Comparison of ENCODE assay signal across 11 cellular contexts in the genomic region with DNA sequence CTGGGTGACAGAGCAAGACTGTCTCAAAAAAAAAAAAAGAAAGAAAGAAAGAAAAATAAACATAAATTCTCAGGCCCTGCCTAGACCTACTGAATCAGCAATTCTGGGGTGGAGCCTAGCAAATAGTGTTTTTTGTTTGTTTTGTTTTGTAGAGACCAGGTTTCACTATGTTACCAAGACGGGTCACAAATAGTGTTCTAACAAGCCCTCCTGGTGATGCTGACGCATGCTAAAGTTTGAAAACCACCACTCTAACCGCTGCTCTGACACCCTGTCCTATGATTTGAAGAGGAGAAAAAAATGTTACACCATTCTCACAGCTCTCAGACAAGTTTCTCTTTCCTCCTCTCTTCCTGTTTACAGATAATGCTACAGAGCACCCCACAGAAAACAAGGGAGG. TPM values are rescaled to one million over a fixed set of nuclear protein-coding genes. Genes with fewer than 3 reads are reported as not detected.
A peak's percentile ranks its signal among the peaks of the same experiment; 100 is the strongest.
DNase-seq lines count a peak whose midpoint lies in the region; ATAC-seq, FAIRE-seq and TF ChIP-seq lines count a peak whose summit lies in the region.
"Had no signal": no experiment of that assay in that cellular context is flagged by ENCODE, and none has a peak within 500 bp of the region (broad histone marks: within the 10 kb centered on the region; RNA-seq: fewer than 3 reads in every experiment).

No MANE protein-coding gene starts in this region.

- H3F3A ChIP-seq in GM23338 (replicated peaks; ENCODE audit: low read depth) (peaks cover 4% of the 10 kb centered on the region; the same call in 1 of the 2 replicates), PC-9 (ENCODE audit: insufficient read depth, low read depth) (peaks cover 38% of the 10 kb centered on the region), neural progenitor cell (ENCODE audit: low read depth) (peaks cover 10% of the 10 kb centered on the region)

- intact Hi-C loops in PC-9 (cut with micrococcal nuclease; ENCODE audit: unreplicated experiment) = no loop called here

- H3K4me1 Mint-ChIP-seq in GM23338 (peaks cover 8% of the 10 kb centered on the region), astrocyte (ENCODE audit: low read depth, unreplicated experiment) (peaks cover 9% of the 10 kb centered on the region), neural progenitor cell (peaks cover 20% of the 10 kb centered on the region)

- H3K9me3 ChIP-seq in PC-9 (ENCODE audit: insufficient read depth, low read depth) (no peaks in the 10 kb centered on the region), astrocyte (ENCODE audit: insufficient read depth, low read depth, low read length) (no peaks in the 10 kb centered on the region), neural progenitor cell (ENCODE audit: low read depth) (no peaks in the 10 kb centered on the region)

- CTCF ChIA-PET in PC-9 (lab: Charles Lee) = no interaction called here

- FAIRE-seq in astrocyte (lab: Jason Lieb, UNC) = no peak

- H3K4me1 ChIP-seq in GM23338 (ENCODE audit: insufficient read depth) (peaks cover 11% of the 10 kb centered on the region; the same call in 1 of the 2 replicates), PC-9 (replicated peaks; ENCODE audit: insufficient read depth) (peaks cover 20% of the 10 kb centered on the region), astrocyte (ENCODE audit: insufficient read depth, low read length) (peaks cover 11% of the 10 kb centered on the region), neural progenitor cell (no peaks in the 10 kb centered on the region)

- H3K27me3 Mint-ChIP-seq in GM23338 (ENCODE audit: insufficient read depth, low read depth, poor library complexity) (peaks cover 11% of the 10 kb centered on the region), astrocyte (ENCODE audit: low read depth, unreplicated experiment) (no peaks in the 10 kb centered on the region), neural progenitor cell (ENCODE audit: insufficient read depth, low read depth) (peaks cover 6% of the 10 kb centered on the region)

- H3K36me3 Mint-ChIP-seq in GM23338 (ENCODE audit: low read depth) (peaks cover 32% of the 10 kb centered on the region), astrocyte (ENCODE audit: low read depth, unreplicated experiment) (peaks cover 19% of the 10 kb centered on the region), neural progenitor cell (peaks cover 10% of the 10 kb centered on the region)

- BruUV-seq in PC-9 (replicated peaks; lab: Mats Ljungman, UMichigan) = no TSS peak

- H3K27me3 ChIP-seq in GM23338 (ENCODE audit: insufficient read depth) (no peaks in the 10 kb centered on the region), PC-9 (ENCODE audit: insufficient read depth, low read depth) (no peaks in the 10 kb centered on the region), astrocyte (ENCODE audit: insufficient read depth, low read length) (no peaks in the 10 kb centered on the region), neural progenitor cell (no peaks in the 10 kb centered on the region)

- POLR2A ChIA-PET in PC-9 (lab: Charles Lee; ENCODE audit: unreplicated experiment) = no interaction called here

- no peak overlapping the region for H2AFZ ChIP-seq in GM23338
- no peak overlapping the region for H2AFZ ChIP-seq in PC-9
- H2AFZ ChIP-seq in astrocyte (ENCODE audit: low read depth, low read length) = no peak overlapping the region
- H2AFZ ChIP-seq in neural progenitor cell (replicated peaks) = no peak overlapping the region

- ATAC-seq in GM23338 = no peak
- ATAC-seq in GM21529 (IDR thresholded peaks at IDR 0.05; ENCODE audit: unreplicated experiment) = no peak
- no peak for ATAC-seq in HG03520 (IDR thresholded peaks at IDR 0.05; ENCODE audit: unreplicated experiment)

- H3K9me3 Mint-ChIP-seq in GM23338 = no peaks in the 10 kb centered on the region; the same call in 2 of the 3 replicates
- no peaks in the 10 kb centered on the region for H3K9me3 Mint-ChIP-seq in astrocyte (ENCODE audit: unreplicated experiment)
- no peaks in the 10 kb centered on the region for H3K9me3 Mint-ChIP-seq in neural progenitor cell

- TF ChIP-seq CTCF in GM23338 (conservative IDR thresholded peaks at IDR 0.05; ENCODE audit: low read depth in 2 of 2) = no peak
- no peak for TF ChIP-seq CTCF in PC-9 (conservative IDR thresholded peaks at IDR 0.05)
- TF ChIP-seq CTCF in astrocyte (IDR thresholded peaks at IDR 0.05; ENCODE audit: insufficient read depth, low read depth, low read length) = no peak
- TF ChIP-seq CTCF in neural progenitor cell (IDR thresholded peaks at IDR 0.05) = no peak

- H3K4me2 ChIP-seq in GM23338 (peak overlapping the region; percentile 82; the same call in 1 of the 2 replicates), PC-9 (peak overlapping the region; percentile 99), astrocyte (ENCODE audit: low read length) (peak overlapping the region; percentile 88), neural progenitor cell (no peak overlapping the region)

- DNase-seq in GM23338 (ENCODE audit: low spot score) (no peak), PC-9 (no peak), astrocyte (ENCODE audit: low read depth) (no peak), neural progenitor cell (ENCODE audit: low spot score) (no peak), DMS 273 (lab: John Stamatoyannopoulos, UW; ENCODE audit: unreplicated experiment) (no peak)
- DNase-seq: amygdala, NCI-H1105 treated with DMSO at 0.1 percent for 48 hours, substantia nigra had no signal

- no peak overlapping the region for H3K27ac Mint-ChIP-seq in GM23338
- no peak overlapping the region for H3K27ac Mint-ChIP-seq in astrocyte (ENCODE audit: unreplicated experiment)
- H3K27ac Mint-ChIP-seq in neural progenitor cell = no peak overlapping the region

- no peaks in the 10 kb centered on the region for H3K9me2 ChIP-seq in GM23338 (ENCODE audit: insufficient read depth)
- no peaks in the 10 kb centered on the region for H3K9me2 ChIP-seq in PC-9 (ENCODE audit: insufficient read depth)

- H3K36me3 ChIP-seq in GM23338 (ENCODE audit: insufficient read depth) (peaks cover 7% of the 10 kb centered on the region; the same call in 1 of the 2 replicates), PC-9 (ENCODE audit: low read depth) (peaks cover 30% of the 10 kb centered on the region), astrocyte (ENCODE audit: insufficient read depth, low read length) (peaks cover 18% of the 10 kb centered on the region), neural progenitor cell (no peaks in the 10 kb centered on the region)

- H3K4me3 ChIP-seq in GM23338 = no peak overlapping the region
- peak overlapping the region; percentile 76; the same call in 1 of the 2 replicates for H3K4me3 ChIP-seq in PC-9
- no peak overlapping the region for H3K4me3 ChIP-seq in astrocyte (ENCODE audit: insufficient read depth, low read depth, low read length)
- H3K4me3 ChIP-seq in neural progenitor cell = no peak overlapping the region

- H3K79me2 ChIP-seq in GM23338 (replicated peaks; ENCODE audit: insufficient read depth) = peaks cover 20% of the 10 kb centered on the region
- peaks cover 31% of the 10 kb centered on the region for H3K79me2 ChIP-seq in PC-9 (ENCODE audit: low read depth)
- peaks cover 26% of the 10 kb centered on the region for H3K79me2 ChIP-seq in astrocyte (ENCODE audit: insufficient read depth, low read length)
- H3K79me2 ChIP-seq in neural progenitor cell (ENCODE audit: low read depth) = peaks cover 25% of the 10 kb centered on the region

- peaks cover 8% of the 10 kb centered on the region for H4K20me1 ChIP-seq in GM23338 (replicated peaks; ENCODE audit: insufficient read depth)
- peaks cover 14% of the 10 kb centered on the region for H4K20me1 ChIP-seq in PC-9 (ENCODE audit: insufficient read depth)
- no peaks in the 10 kb centered on the region for H4K20me1 ChIP-seq in astrocyte (ENCODE audit: insufficient read depth, low read length)
- H4K20me1 ChIP-seq in neural progenitor cell (ENCODE audit: low read depth) = no peaks in the 10 kb centered on the region

- H3K4me3 Mint-ChIP-seq in GM23338 = peak overlapping the region; percentile 93
- peak overlapping the region; percentile 98 for H3K4me3 Mint-ChIP-seq in astrocyte (ENCODE audit: unreplicated experiment)
- peak overlapping the region; percentile 98 for H3K4me3 Mint-ChIP-seq in neural progenitor cell

- H3K27ac ChIP-seq in GM23338 (ENCODE audit: low read depth) = no peak overlapping the region
- H3K27ac ChIP-seq in PC-9 = peak overlapping the region; percentile 63
- H3K27ac ChIP-seq in astrocyte (ENCODE audit: low read depth, low read length) = no peak overlapping the region
- H3K27ac ChIP-seq in neural progenitor cell = no peak overlapping the region

- H3K9ac ChIP-seq in astrocyte (ENCODE audit: low read length) (peak overlapping the region; percentile 87), neural progenitor cell (no peak overlapping the region)

TF ChIP-seq in GM23338, 12 proteins besides CTCF, POLR2A, EP300 and RAD21 (continues in another document):
- TF ChIP-seq STAT1 (IDR thresholded peaks at IDR 0.05; ENCODE audit: unreplicated experiment) = no peak

RNA-seq across cellular contexts. Expression of a gene that starts 1.5 kb away (rescaled TPM):
- total RNA-seq in GM23338 (2014; rRNA removed; shearing (Covaris generic)) = 74.7 and 75.8 TPM in 2 replicates
- polyA plus RNA-seq in GM23338 (2016; fragmentation: Nextera tagmentation; extraction: Ambion mirVana) = 50.2 and 53.5 TPM in 2 replicates
- 50.1 and 63.8 TPM in 2 replicates for total RNA-seq in PC-9 (2021)
- 29.8 and 33.2 TPM in 2 replicates for total RNA-seq in astrocyte
- 48.2 and 63.3 TPM in 2 replicates for total RNA-seq in neural progenitor cell (ENCODE audit: low replicate concordance)

RNA-seq across cellular contexts. Expression of a gene that starts 1.6 kb away (rescaled TPM):
- 0.35 TPM in 1 of 2 replicates, not detected in the other for total RNA-seq in GM23338 (2014; rRNA removed; shearing (Covaris generic))
- polyA plus RNA-seq in GM23338 (2016; fragmentation: Nextera tagmentation; extraction: Ambion mirVana) = 0.14 and 0.18 TPM in 2 replicates
- 1.5 and 1.9 TPM in 2 replicates for total RNA-seq in PC-9 (2021)
- total RNA-seq in astrocyte = 0.30 and 0.62 TPM in 2 replicates
- total RNA-seq in neural progenitor cell (ENCODE audit: low replicate concordance) = 0.06 and 0.12 TPM in 2 replicates
- total RNA-seq: lower leg skin had no signal

RNA-seq across cellular contexts. Expression of a gene that starts 8.3 kb away (rescaled TPM):
- 8.1 and 9.8 TPM in 2 replicates for total RNA-seq in GM23338 (2014; rRNA removed; shearing (Covaris generic))
- 3.4 and 3.7 TPM in 2 replicates for polyA plus RNA-seq in GM23338 (2016; fragmentation: Nextera tagmentation; extraction: Ambion mirVana)
- total RNA-seq in PC-9 (2021) (32.2 and 35.9 TPM in 2 replicates), astrocyte (20.7 and 21.4 TPM in 2 replicates), neural progenitor cell (ENCODE audit: low replicate concordance) (5.1 and 10.8 TPM in 2 replicates)

RNA-seq across cellular contexts. Expression of a gene that starts 11.2 kb away (rescaled TPM):
- 39.1 and 40.6 TPM in 2 replicates for total RNA-seq in GM23338 (2014; rRNA removed; shearing (Covaris generic))
- 44.0 and 45.5 TPM in 2 replicates for polyA plus RNA-seq in GM23338 (2016; fragmentation: Nextera tagmentation; extraction: Ambion mirVana)
- total RNA-seq in PC-9 (2021) = 31.7 and 43.9 TPM in 2 replicates
- 17.5 and 19.4 TPM in 2 replicates for total RNA-seq in astrocyte
- total RNA-seq in neural progenitor cell (ENCODE audit: low replicate concordance) = 29.8 and 61.3 TPM in 2 replicates

RNA-seq across cellular contexts. Expression of a gene that starts 21.1 kb away (rescaled TPM):
- total RNA-seq in GM23338 (2014; rRNA removed; shearing (Covaris generic)) = 0.82 and 1.0 TPM in 2 replicates
- 0.13 and 0.23 TPM in 2 replicates for polyA plus RNA-seq in GM23338 (2016; fragmentation: Nextera tagmentation; extraction: Ambion mirVana)
- total RNA-seq in PC-9 (2021) = 13.3 and 14.9 TPM in 2 replicates
- 1.3 and 1.6 TPM in 2 replicates for total RNA-seq in astrocyte
- total RNA-seq in neural progenitor cell (ENCODE audit: low replicate concordance) = 0.04 and 0.65 TPM in 2 replicates
